11 cellular contexts compared by ENCODE assay signal in the genomic region with DNA sequence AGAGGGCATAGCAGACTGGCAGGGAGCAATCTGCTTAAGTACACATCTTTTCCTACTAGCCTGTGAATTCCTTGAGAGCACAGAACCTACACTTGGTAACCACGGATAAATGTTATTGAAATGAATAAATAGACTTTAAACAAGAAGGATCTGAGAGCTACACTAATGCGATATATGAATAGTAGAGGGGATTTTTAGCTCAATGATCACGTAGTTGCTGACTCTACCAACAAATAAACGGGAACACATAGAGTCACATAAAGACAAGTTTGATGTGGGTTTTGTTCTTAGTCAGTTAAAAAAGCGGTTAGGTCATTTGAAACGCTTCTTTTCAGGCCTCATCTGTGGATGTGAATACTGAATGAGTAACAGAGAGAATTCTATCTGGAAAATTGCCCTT.
DNase-seq lines count a peak whose midpoint lies in the region; ATAC-seq and TF ChIP-seq lines count a peak whose summit lies in the region.
"Had no signal": no experiment of that assay in that cellular context is flagged by ENCODE, and none has a peak within 500 bp of the region (broad histone marks: within the 10 kb centered on the region; RNA-seq: fewer than 3 reads in every experiment).

No MANE protein-coding gene starts in this region.

- peaks cover 3% of the 10 kb centered on the region for H3K36me3 ChIP-seq in GM06990 (ENCODE audit: control insufficient read depth, insufficient read depth, low read length)

- no peaks in the 10 kb centered on the region for H3K27me3 ChIP-seq in GM06990 (replicated peaks; ENCODE audit: control insufficient read depth, insufficient read depth, low read length)
- H3K27me3 ChIP-seq: adrenal gland had no signal

- peak; percentile 35 for ATAC-seq in GM18873 (IDR thresholded peaks at IDR 0.05; ENCODE audit: low FRiP score, unreplicated experiment)
- ATAC-seq in HG02678 (IDR thresholded peaks at IDR 0.05; ENCODE audit: unreplicated experiment), result peak; percentile 48
- ATAC-seq in HG03571 (IDR thresholded peaks at IDR 0.05; ENCODE audit: unreplicated experiment), result peak; percentile 39
- no peak for ATAC-seq in GM21737 (IDR thresholded peaks at IDR 0.05; ENCODE audit: unreplicated experiment)
- no peak for ATAC-seq in GM19023 (IDR thresholded peaks at IDR 0.05; ENCODE audit: unreplicated experiment)
- ATAC-seq: stimulated activated naive CD8-positive, alpha-beta T cell treated with anti-CD3 and anti-CD28 coated beads, Interleukin-15, amount 100 ng/mL, for 72 hours had no signal

- peak; percentile 57 for DNase-seq in GM06990 (ENCODE audit: extremely low read depth, insufficient read length)
- no peak for DNase-seq in pons (ENCODE audit: low spot score)
- no peak for DNase-seq in cardiac septum (ENCODE audit: low spot score)
- DNase-seq: adrenal gland; NCI-H1092; stimulated activated naive CD8-positive, alpha-beta T cell treated with anti-CD3 and anti-CD28 coated beads, Interleukin-15, amount 100 ng/mL, for 72 hours had no signal

- intact Hi-C loops in cardiac septum (cut with DNase I), result no loop called here

- H3K4me3 ChIP-seq in GM06990 (replicated peaks; ENCODE audit: low read depth, low read length), result no peak overlapping the region
- H3K4me3 ChIP-seq: adrenal gland had no signal

- TF ChIP-seq CTCF in GM06990 (IDR thresholded peaks at IDR 0.05; ENCODE audit: insufficient read depth, low read length, poor library complexity, severe bottlenecking), result no peak

Comparison
In these comparisons a context has a peak if more than half of its experiments do, and no peak if none do; other contexts are left out.
1. ATAC-seq: peak in GM18873 (single experiment), HG02678 (single experiment) and HG03571 (single experiment); none in GM21737 (single experiment) and GM19023 (single experiment).